Comparison of ENCODE assay signal across 12 cellular contexts in the genomic region with DNA sequence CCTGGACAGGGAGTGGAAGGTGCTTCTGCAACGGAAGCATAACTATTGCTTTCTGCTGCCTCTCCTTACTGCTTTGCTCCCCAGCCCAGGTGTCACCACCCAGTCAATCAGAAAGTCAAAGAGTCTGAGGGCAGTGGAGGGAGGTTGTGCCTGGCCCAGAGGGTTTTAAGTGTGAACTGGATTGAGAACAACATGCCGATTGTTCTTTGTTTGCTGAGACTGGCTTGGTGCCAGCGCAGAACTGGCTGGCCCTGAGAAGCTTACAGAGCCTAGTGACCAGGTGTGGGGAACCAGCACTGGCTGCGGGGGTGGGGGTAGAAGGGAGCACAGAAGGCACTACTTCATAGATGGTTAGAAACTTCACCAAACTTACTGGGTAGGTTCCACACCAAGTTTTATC. TPM values are rescaled to one million over a fixed set of nuclear protein-coding genes. Genes with fewer than 3 reads are reported as not detected.
DNase-seq lines count a peak whose midpoint lies in the region; ATAC-seq and TF ChIP-seq lines count a peak whose summit lies in the region.
"Had no signal": no experiment of that assay in that cellular context is flagged by ENCODE, and none has a peak within 500 bp of the region (broad histone marks: within the 10 kb centered on the region; RNA-seq: fewer than 3 reads in every experiment).

No MANE protein-coding gene starts in this region.

- no peak overlapping the region for H3K4me3 ChIP-seq in SJCRH30
- no peak overlapping the region for H3K4me3 ChIP-seq in testis

- H3K4me1 ChIP-seq in SJCRH30 = no peaks in the 10 kb centered on the region; the same call in 1 of the 2 replicates
- no peaks in the 10 kb centered on the region for H3K4me1 ChIP-seq in testis

- H3K9me3 ChIP-seq in SJCRH30 (replicated peaks) (no peaks in the 10 kb centered on the region), testis (no peaks in the 10 kb centered on the region)

- H3K36me3 ChIP-seq in SJCRH30 (no peaks in the 10 kb centered on the region), testis (ENCODE audit: low read depth, missing control alignments) (no peaks in the 10 kb centered on the region)

- no peak overlapping the region for H3K27ac ChIP-seq in SJCRH30
- H3K27ac ChIP-seq in testis = no peak overlapping the region

- TF ChIP-seq POLR2A in testis (IDR thresholded peaks at IDR 0.05) = no peak

- H3K27me3 ChIP-seq in SJCRH30 = no peaks in the 10 kb centered on the region
- H3K27me3 ChIP-seq in testis = no peaks in the 10 kb centered on the region

- WGBS in testis, 2 donors = 45 to 60% methylated on average over 4 of the region's 4 CpGs

- no peak for TF ChIP-seq CTCF in testis (IDR thresholded peaks at IDR 0.05)

- DNase-seq in NCI-H2081 (lab: John Stamatoyannopoulos, UW) = peak; percentile 21 to 72
- no peak for DNase-seq in NCI-H2081 treated with DMSO at 0.1 percent for 48 hours (lab: John Stamatoyannopoulos, UW)
- peak; percentile 55 to 75 for DNase-seq in SJCRH30
- DNase-seq in kidney tubule cell (ENCODE audit: low spot score) = peak; percentile 32
- DNase-seq in testis = peak; percentile 86
- no peak for DNase-seq in activated CD4-positive, alpha-beta T cell treated with anti-CD3 and anti-CD28 coated beads for 4 hours
- DNase-seq: activated CD4-positive, alpha-beta memory T cell treated with anti-CD3 and anti-CD28 coated beads for 36 hours; foreskin fibroblast; naive B cell had no signal

- intact Hi-C loops in testis (cut with DNase I; ENCODE audit: low total_unique reads) = no loop called here

- no peak for ATAC-seq in GM18873 (IDR thresholded peaks at IDR 0.05; ENCODE audit: low FRiP score, unreplicated experiment)
- ATAC-seq in GM18909 (IDR thresholded peaks at IDR 0.05; ENCODE audit: poor library complexity, unreplicated experiment) = no peak

RNA-seq across cellular contexts. Expression of gene ENPP4, which starts 31.1 kb away (rescaled TPM):
- 0.23 and 0.32 TPM in 2 replicates for total RNA-seq in SJCRH30 (2014; rRNA removed; shearing (Covaris generic))
- 10 to 100 TPM; 21.1 to 23.1 TPM for total RNA-seq in testis
- 13.0 TPM for polyA plus RNA-seq in testis (ENCODE audit: insufficient read depth, low read depth, low replicate concordance)
- total RNA-seq: A172 had no signal

Comparison
In these comparisons a context has a peak if more than half of its experiments do, and no peak if none do; other contexts are left out.
1. DNase-seq: peak in NCI-H2081 (2 of 2), SJCRH30 (2 of 2), kidney tubule cell (single experiment) and testis (single experiment); none in NCI-H2081 treated with DMSO at 0.1 percent for 48 hours (single experiment) and activated CD4-positive, alpha-beta T cell treated with anti-CD3 and anti-CD28 coated beads for 4 hours (0 of 2).
2. RNA of gene ENPP4, which starts 31.1 kb away (total RNA-seq): 21.1 to 23.1 TPM in testis; 0.23 to 0.32 TPM in SJCRH30; every median in the first group is over 10 times any median in the second.